In the genomic region with DNA sequence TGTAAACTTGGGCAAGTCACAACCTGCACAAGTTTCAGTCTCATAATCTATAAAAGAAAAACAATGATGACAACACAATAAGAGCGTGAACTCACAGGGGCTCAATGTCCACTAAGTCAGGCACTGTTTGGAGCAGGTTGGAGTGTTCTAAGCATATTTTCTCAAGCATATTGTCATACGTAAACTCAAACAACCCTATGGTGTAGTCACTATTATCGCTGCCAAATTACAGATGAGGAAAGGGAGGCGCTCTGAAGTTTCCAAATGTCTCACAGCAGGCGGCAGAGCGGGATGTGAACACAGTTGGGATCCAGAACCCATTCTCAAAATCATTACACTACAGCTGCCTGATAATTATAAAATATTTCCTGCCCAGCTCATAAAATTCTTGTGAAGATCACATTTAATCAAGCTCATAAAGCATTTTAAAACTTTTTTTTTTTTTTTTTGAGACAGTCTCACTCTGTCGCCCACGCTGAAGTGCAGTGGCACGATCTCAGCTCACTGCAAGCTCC, we compare ENCODE assay signal across 16 cellular contexts.
A peak's percentile ranks its signal among the peaks of the same experiment; 100 is the strongest.
DNase-seq lines count a peak whose midpoint lies in the region; ATAC-seq and TF ChIP-seq lines count a peak whose summit lies in the region.
"Had no signal": no experiment of that assay in that cellular context is flagged by ENCODE, and none has a peak within 500 bp of the region (broad histone marks: within the 10 kb centered on the region; RNA-seq: fewer than 3 reads in every experiment).

No MANE protein-coding gene starts in this region.

- no peak for DNase-seq in Right ventricle myocardium inferior (ENCODE audit: missing footprints)
- no peak for DNase-seq in right atrium auricular region (ENCODE audit: low spot score)
- no peak for DNase-seq in SJSA1 (ENCODE audit: low read depth in 1 of 2, low spot score in 2 of 2)
- DNase-seq in hepatocyte (ENCODE audit: low spot score): no peak
- DNase-seq in SKM-1 (lab: John Stamatoyannopoulos, UW; ENCODE audit: unreplicated experiment): no peak
- DNase-seq in activated naive CD4-positive, alpha-beta T cell treated with anti-CD3 and anti-CD28 coated beads, Interleukin-2, amount 50 U/mL, for 72 hours (ENCODE audit: low spot score in 2 of 2): no peak
- no peak for DNase-seq in NCI-H1417 treated with DMSO at 0.1 percent for 48 hours (lab: John Stamatoyannopoulos, UW)
- DNase-seq: ACHN; activated CD4-positive, alpha-beta T cell treated with anti-CD3 and anti-CD28 coated beads, Interleukin-2, amount 50 U/mL, for 48 hours; activated effector memory CD4-positive, alpha-beta T cell treated with anti-CD3 and anti-CD28 coated beads, Interleukin-2, amount 50 U/mL, for 16 hours; midbrain; OCI-M1; ovary had no signal

- H4K20me1 ChIP-seq in hepatocyte (ENCODE audit: insufficient read depth, poor library complexity, severe bottlenecking): no peaks in the 10 kb centered on the region

- no peaks in the 10 kb centered on the region for H3K36me3 Mint-ChIP-seq in activated naive CD4-positive, alpha-beta T cell treated with anti-CD3 and anti-CD28 coated beads, Interleukin-2, amount 50 U/mL, for 72 hours

- 92% methylated on average over 9 of the region's 9 CpGs for WGBS in hepatocyte (ENCODE audit: low lambda C conversion rate, missing lambda C conversion rate)

- no peak overlapping the region for H3K4me3 ChIP-seq in right atrium auricular region
- no peak overlapping the region for H3K4me3 ChIP-seq in SJSA1
- H3K4me3 ChIP-seq in hepatocyte: no peak overlapping the region
- H3K4me3 ChIP-seq: ovary, tibial nerve had no signal

- TF ChIP-seq CTCF in right atrium auricular region (IDR thresholded peaks at IDR 0.05) (no peak), hepatocyte (IDR thresholded peaks at IDR 0.05; ENCODE audit: poor library complexity) (no peak)

- H3K27me3 ChIP-seq in right atrium auricular region: no peaks in the 10 kb centered on the region
- no peaks in the 10 kb centered on the region for H3K27me3 ChIP-seq in SJSA1 (replicated peaks)
- H3K27me3 ChIP-seq in hepatocyte: no peaks in the 10 kb centered on the region
- H3K27me3 ChIP-seq: ovary, tibial nerve had no signal

- no peak overlapping the region for H2AFZ ChIP-seq in hepatocyte

- H3K9me2 ChIP-seq in hepatocyte (replicated peaks; ENCODE audit: insufficient read depth): no peaks in the 10 kb centered on the region

- H3K9me3 Mint-ChIP-seq in activated naive CD4-positive, alpha-beta T cell treated with anti-CD3 and anti-CD28 coated beads, Interleukin-2, amount 50 U/mL, for 72 hours: no peaks in the 10 kb centered on the region
- H3K9me3 Mint-ChIP-seq: T-helper 2 cell treated with Interferon-gamma antibody and Interleukin-4, amounts not matched to agents 5 μg/mL and 100 μg/mL, for 36 hours had no signal

- H3K27ac Mint-ChIP-seq in activated naive CD4-positive, alpha-beta T cell treated with anti-CD3 and anti-CD28 coated beads, Interleukin-2, amount 50 U/mL, for 72 hours: no peak overlapping the region
- H3K27ac Mint-ChIP-seq: T-helper 2 cell treated with Interferon-gamma antibody and Interleukin-4, amounts not matched to agents 5 μg/mL and 100 μg/mL, for 36 hours had no signal

- H3K4me1 ChIP-seq in right atrium auricular region (peaks cover 0 to 5% of the 10 kb centered on the region in 2 donors), SJSA1 (replicated peaks) (peaks cover 25% of the 10 kb centered on the region), hepatocyte (ENCODE audit: insufficient read depth) (peaks cover 7% of the 10 kb centered on the region)

- no peaks in the 10 kb centered on the region for H3K9me3 ChIP-seq in right atrium auricular region
- no peaks in the 10 kb centered on the region for H3K9me3 ChIP-seq in SJSA1 (replicated peaks)
- H3K9me3 ChIP-seq in hepatocyte (ENCODE audit: low read depth): no peaks in the 10 kb centered on the region
- H3K9me3 ChIP-seq: ovary, tibial nerve had no signal

- intact Hi-C loops in Right ventricle myocardium inferior (cut with DNase I): no loop called here

- H3K27ac ChIP-seq in right atrium auricular region (no peak overlapping the region), SJSA1 (peak overlapping the region; percentile 16; the same call in 1 of the 2 replicates), hepatocyte (peak overlapping the region; percentile 25)
- H3K27ac ChIP-seq: ovary had no signal

- peaks cover 78% of the 10 kb centered on the region for H3K79me2 ChIP-seq in hepatocyte

- no peak overlapping the region for H3K4me2 ChIP-seq in hepatocyte

- H3K36me3 ChIP-seq in right atrium auricular region: no peaks in the 10 kb centered on the region
- no peaks in the 10 kb centered on the region for H3K36me3 ChIP-seq in SJSA1
- H3K36me3 ChIP-seq in hepatocyte (replicated peaks; ENCODE audit: insufficient read depth, low read depth): no peaks in the 10 kb centered on the region
- H3K36me3 ChIP-seq: ovary, tibial nerve had no signal

- ATAC-seq in Right ventricle myocardium inferior (peak; percentile 39), HG03135 (IDR thresholded peaks at IDR 0.05; ENCODE audit: unreplicated experiment) (no peak)
- no peak for ATAC-seq in activated naive CD4-positive, alpha-beta T cell treated with anti-CD3 and anti-CD28 coated beads, Interleukin-2, amount 50 U/mL, for 72 hours

Comparison
In these comparisons a context has a peak if more than half of its experiments do, and no peak if none do; other contexts are left out.
1. H3K27ac ChIP-seq: peak in SJSA1 (single experiment) and hepatocyte (single experiment); none in right atrium auricular region (0 of 2).